In the genomic region with DNA sequence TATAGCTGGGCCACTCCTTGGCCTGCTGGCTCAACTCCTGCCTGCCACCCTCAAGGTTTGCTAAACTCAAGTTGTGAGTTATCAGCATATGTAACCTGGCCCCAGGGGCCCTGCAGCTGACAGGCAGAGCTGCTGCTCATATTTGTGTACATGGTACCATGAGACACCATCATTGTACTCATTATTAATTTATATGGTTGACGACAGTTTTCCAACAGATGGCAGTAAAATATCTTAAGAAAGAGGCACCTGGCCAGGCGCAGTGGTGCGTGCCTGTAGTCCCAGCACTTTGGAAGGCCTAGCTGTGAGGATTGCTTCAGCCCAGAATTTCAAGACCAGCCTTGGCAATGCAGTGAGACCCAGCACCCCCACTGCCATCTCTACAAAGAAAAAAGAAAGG, we compare ENCODE assay signal across 17 cellular contexts. TPM values are rescaled to one million over a fixed set of nuclear protein-coding genes. Genes with fewer than 3 reads are reported as not detected.
DNase-seq lines count a peak whose midpoint lies in the region; ATAC-seq and TF ChIP-seq lines count a peak whose summit lies in the region.
"Had no signal": no experiment of that assay in that cellular context is flagged by ENCODE, and none has a peak within 500 bp of the region (broad histone marks: within the 10 kb centered on the region; RNA-seq: fewer than 3 reads in every experiment).

No MANE protein-coding gene starts in this region.

- H3K27ac ChIP-seq in GM23338 (ENCODE audit: low read depth): no peak overlapping the region
- no peak overlapping the region for H3K27ac ChIP-seq in GM23248
- H3K27ac ChIP-seq: pancreas, thoracic aorta had no signal

- H3F3A ChIP-seq in GM23338 (replicated peaks; ENCODE audit: low read depth): peaks cover 8% of the 10 kb centered on the region; the same call in 1 of the 2 replicates
- peaks cover 12% of the 10 kb centered on the region; the same call in 1 of the 2 replicates for H3F3A ChIP-seq in GM23248 (ENCODE audit: insufficient read depth)

- peaks cover 5% of the 10 kb centered on the region for H3K27me3 Mint-ChIP-seq in GM23338 (ENCODE audit: insufficient read depth, low read depth, poor library complexity)
- H3K27me3 Mint-ChIP-seq: IgD-negative memory B cell had no signal

- H2AFZ ChIP-seq in GM23338 (no peak overlapping the region), GM23248 (no peak overlapping the region)

- peaks cover 10% of the 10 kb centered on the region for H3K36me3 ChIP-seq in GM23338 (ENCODE audit: insufficient read depth)
- peaks cover 10% of the 10 kb centered on the region; the same call in 1 of the 2 replicates for H3K36me3 ChIP-seq in GM23248 (ENCODE audit: low read depth)
- H3K36me3 ChIP-seq: pancreas had no signal

- WGBS in GM23248 (ENCODE audit: low coverage in 1 of 2, low lambda C conversion rate in 2 of 2, missing lambda C conversion rate in 2 of 2), 2 experiments: 83 to 86% methylated on average over 3 of the region's 3 CpGs

- in situ Hi-C loops in GM23248 (cut with MboI): no loop called here

- no peaks in the 10 kb centered on the region for H3K79me2 ChIP-seq in GM23338 (replicated peaks; ENCODE audit: insufficient read depth)
- H3K79me2 ChIP-seq in GM23248 (ENCODE audit: insufficient read depth): no peaks in the 10 kb centered on the region

- H3K4me1 ChIP-seq in GM23338 (ENCODE audit: insufficient read depth) (no peaks in the 10 kb centered on the region), GM23248 (ENCODE audit: insufficient read depth) (no peaks in the 10 kb centered on the region)
- H3K4me1 ChIP-seq: Caco-2, pancreas had no signal

- H3K9me2 ChIP-seq in GM23338 (ENCODE audit: insufficient read depth): no peaks in the 10 kb centered on the region
- H3K9me2 ChIP-seq in GM23248 (ENCODE audit: insufficient read depth): no peaks in the 10 kb centered on the region

- H4K20me1 ChIP-seq in GM23338 (replicated peaks; ENCODE audit: insufficient read depth) (peaks cover 3% of the 10 kb centered on the region), GM23248 (ENCODE audit: insufficient read depth) (no peaks in the 10 kb centered on the region)

- H3K27me3 ChIP-seq in GM23338 (ENCODE audit: insufficient read depth): no peaks in the 10 kb centered on the region
- no peaks in the 10 kb centered on the region for H3K27me3 ChIP-seq in GM23248 (replicated peaks; ENCODE audit: insufficient read depth)
- H3K27me3 ChIP-seq: pancreas had no signal

- H3K4me3 ChIP-seq in GM23338: no peak overlapping the region
- no peak overlapping the region for H3K4me3 ChIP-seq in fibroblast of pulmonary artery (replicated peaks; ENCODE audit: low read depth, low read length)
- no peak overlapping the region for H3K4me3 ChIP-seq in GM23248
- H3K4me3 ChIP-seq: pancreas, thoracic aorta had no signal

- ATAC-seq in GM23338: peak; percentile 39; the same call in 2 of the 3 replicates
- no peak for ATAC-seq in GM19467 (IDR thresholded peaks at IDR 0.05; ENCODE audit: unreplicated experiment)
- ATAC-seq: activated naive CD4-positive, alpha-beta T cell treated with anti-CD3 and anti-CD28 coated beads, Interleukin-2, amount 50 U/mL, for 72 hours; pancreas had no signal

- H3K9me3 Mint-ChIP-seq in GM23338: no peaks in the 10 kb centered on the region
- H3K9me3 Mint-ChIP-seq: activated naive CD4-positive, alpha-beta T cell treated with anti-CD3 and anti-CD28 coated beads, Interleukin-2, amount 50 U/mL, for 72 hours; IgD-negative memory B cell had no signal

- H3K27ac Mint-ChIP-seq in GM23338: no peak overlapping the region
- H3K27ac Mint-ChIP-seq: activated naive CD4-positive, alpha-beta T cell treated with anti-CD3 and anti-CD28 coated beads, Interleukin-2, amount 50 U/mL, for 72 hours; IgD-negative memory B cell had no signal

- H3K9ac ChIP-seq in GM23248: no peak overlapping the region

- H3K4me2 ChIP-seq in GM23338: no peak overlapping the region
- H3K4me2 ChIP-seq in GM23248 (ENCODE audit: unreplicated experiment): no peak overlapping the region

- peak in 1 of 2 experiments; percentile 34; a peak in 2 of 4 replicates for TF ChIP-seq CTCF in GM23338 (conservative IDR thresholded peaks at IDR 0.05; ENCODE audit: low read depth in 2 of 2)
- no peak for TF ChIP-seq CTCF in fibroblast of pulmonary artery (IDR thresholded peaks at IDR 0.05; ENCODE audit: low read length, missing control alignments)

- no peaks in the 10 kb centered on the region for H3K4me1 Mint-ChIP-seq in GM23338

- no peaks in the 10 kb centered on the region for H3K9me3 ChIP-seq in GM23248 (ENCODE audit: low read depth)
- H3K9me3 ChIP-seq: Caco-2, pancreas, thoracic aorta had no signal

- peak; percentile 9 to 44 for DNase-seq in NCI-H2081 (lab: John Stamatoyannopoulos, UW)
- no peak for DNase-seq in NCI-H2081 treated with DMSO at 0.1 percent for 48 hours (lab: John Stamatoyannopoulos, UW)
- no peak for DNase-seq in GM23338 (ENCODE audit: low spot score)
- peak; percentile 53 for DNase-seq in RKO (ENCODE audit: low spot score)
- peak; percentile 15 for DNase-seq in fibroblast of pulmonary artery (ENCODE audit: low read depth)
- no peak for DNase-seq in GM23248
- DNase-seq in NCI-H510A treated with DMSO at 0.1 percent for 48 hours (lab: John Stamatoyannopoulos, UW): no peak
- DNase-seq: activated CD8-positive, alpha-beta memory T cell treated with anti-CD3 and anti-CD28 coated beads, Interleukin-2, amount 50 U/mL, for 4 hours; NCI-H2029 treated with DMSO at 0.1 percent for 48 hours; pancreas; SHP77; stimulated activated CD4-positive, alpha-beta T cell treated with anti-CD3 and anti-CD28 coated beads, Interleukin-12 subunit alpha, Interleukin-12 subunit beta, amount 100 ng/mL, for 4 hours had no signal

- no peak overlapping the region for H3K4me3 Mint-ChIP-seq in GM23338
- H3K4me3 Mint-ChIP-seq: IgD-negative memory B cell had no signal

- peaks cover 22% of the 10 kb centered on the region for H3K36me3 Mint-ChIP-seq in GM23338 (ENCODE audit: low read depth)
- H3K36me3 Mint-ChIP-seq: activated naive CD4-positive, alpha-beta T cell treated with anti-CD3 and anti-CD28 coated beads, Interleukin-2, amount 50 U/mL, for 72 hours had no signal

TF ChIP-seq in GM23338, 12 proteins besides CTCF, POLR2A, EP300 and RAD21:
- no peak for TF ChIP-seq EZH2 (IDR thresholded peaks at IDR 0.05; ENCODE audit: low read depth, unreplicated experiment)
- TF ChIP-seq, protein P1, sequence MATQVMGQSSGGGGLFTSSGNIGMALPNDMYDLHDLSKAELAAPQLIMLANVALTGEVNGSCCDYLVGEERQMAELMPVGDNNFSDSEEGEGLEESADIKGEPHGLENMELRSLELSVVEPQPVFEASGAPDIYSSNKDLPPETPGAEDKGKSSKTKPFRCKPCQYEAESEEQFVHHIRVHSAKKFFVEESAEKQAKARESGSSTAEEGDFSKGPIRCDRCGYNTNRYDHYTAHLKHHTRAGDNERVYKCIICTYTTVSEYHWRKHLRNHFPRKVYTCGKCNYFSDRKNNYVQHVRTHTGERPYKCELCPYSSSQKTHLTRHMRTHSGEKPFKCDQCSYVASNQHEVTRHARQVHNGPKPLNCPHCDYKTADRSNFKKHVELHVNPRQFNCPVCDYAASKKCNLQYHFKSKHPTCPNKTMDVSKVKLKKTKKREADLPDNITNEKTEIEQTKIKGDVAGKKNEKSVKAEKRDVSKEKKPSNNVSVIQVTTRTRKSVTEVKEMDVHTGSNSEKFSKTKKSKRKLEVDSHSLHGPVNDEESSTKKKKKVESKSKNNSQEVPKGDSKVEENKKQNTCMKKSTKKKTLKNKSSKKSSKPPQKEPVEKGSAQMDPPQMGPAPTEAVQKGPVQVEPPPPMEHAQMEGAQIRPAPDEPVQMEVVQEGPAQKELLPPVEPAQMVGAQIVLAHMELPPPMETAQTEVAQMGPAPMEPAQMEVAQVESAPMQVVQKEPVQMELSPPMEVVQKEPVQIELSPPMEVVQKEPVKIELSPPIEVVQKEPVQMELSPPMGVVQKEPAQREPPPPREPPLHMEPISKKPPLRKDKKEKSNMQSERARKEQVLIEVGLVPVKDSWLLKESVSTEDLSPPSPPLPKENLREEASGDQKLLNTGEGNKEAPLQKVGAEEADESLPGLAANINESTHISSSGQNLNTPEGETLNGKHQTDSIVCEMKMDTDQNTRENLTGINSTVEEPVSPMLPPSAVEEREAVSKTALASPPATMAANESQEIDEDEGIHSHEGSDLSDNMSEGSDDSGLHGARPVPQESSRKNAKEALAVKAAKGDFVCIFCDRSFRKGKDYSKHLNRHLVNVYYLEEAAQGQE (IDR thresholded peaks at IDR 0.05; ENCODE audit: unreplicated experiment): no peak

RNA-seq across cellular contexts. Expression of a gene that starts 11.4 kb away (rescaled TPM):
- 49.1 and 56.3 TPM in 2 replicates for total RNA-seq in GM23338 (2014; rRNA removed; shearing (Covaris generic))
- 25.6 and 28.1 TPM in 2 replicates for polyA plus RNA-seq in GM23338 (2016; fragmentation: Nextera tagmentation; extraction: Ambion mirVana)
- total RNA-seq in GM23248 (2014; rRNA removed; shearing (Covaris generic)): 113 and 127 TPM in 2 replicates
- polyA plus RNA-seq in GM23248 (2016; fragmentation: Nextera tagmentation; extraction: Ambion mirVana): 24.9 and 28.4 TPM in 2 replicates

RNA-seq across cellular contexts. Expression of a gene that starts 37.8 kb away (rescaled TPM):
- total RNA-seq in GM23338 (2014; rRNA removed; shearing (Covaris generic)): 53.8 and 75.9 TPM in 2 replicates
- polyA plus RNA-seq in GM23338 (2016; fragmentation: Nextera tagmentation; extraction: Ambion mirVana): 31.8 and 34.4 TPM in 2 replicates
- total RNA-seq in GM23248 (2014; rRNA removed; shearing (Covaris generic)): 47.7 and 50.5 TPM in 2 replicates
- polyA plus RNA-seq in GM23248 (2016; fragmentation: Nextera tagmentation; extraction: Ambion mirVana): 35.3 and 36.6 TPM in 2 replicates

Comparison
In these comparisons a context has a peak if more than half of its experiments do, and no peak if none do; other contexts are left out.
1. DNase-seq: peak in NCI-H2081 (2 of 2), RKO (single experiment) and fibroblast of pulmonary artery (single experiment); none in NCI-H2081 treated with DMSO at 0.1 percent for 48 hours (single experiment), GM23338 (single experiment), GM23248 (single experiment) and NCI-H510A treated with DMSO at 0.1 percent for 48 hours (single experiment).